Comparison of ENCODE assay signal across 15 cellular contexts in genomic region chr6:17490724-17491123, GRCh38.
A peak's percentile ranks its signal among the peaks of the same experiment; 100 is the strongest.
DNase-seq lines count a peak whose midpoint lies in the region; ATAC-seq, FAIRE-seq and TF ChIP-seq lines count a peak whose summit lies in the region.
"Had no signal": no experiment of that assay in that cellular context is flagged by ENCODE, and none has a peak within 500 bp of the region (broad histone marks: within the 10 kb centered on the region; RNA-seq: fewer than 3 reads in every experiment).

No MANE protein-coding gene starts in this region.

- intact Hi-C loops in GM12878 (cut with micrococcal nuclease; ENCODE audit: unreplicated experiment): no loop called here
- intact Hi-C loops in heart right ventricle (cut with DNase I): no loop called here

- H3K27me3 ChIP-seq in GM12878 (replicated peaks in 1 of 2; ENCODE audit: control insufficient read depth in 2 of 2, insufficient read depth in 2 of 2, low read length in 1 of 2) (0 out of 4 replicates have a peak, but pooled peaks cover 0 to 1% of the 10 kb centered on the region in 2 experiments), rectal smooth muscle tissue (ENCODE audit: control insufficient read depth, insufficient read depth, low read length) (no peaks in the 10 kb centered on the region), heart right ventricle (no peaks in the 10 kb centered on the region)
- peaks cover 4% of the 10 kb centered on the region for H3K27me3 ChIP-seq in CD8-positive, alpha-beta memory T cell (ENCODE audit: insufficient read depth, low read length, poor library complexity, severe bottlenecking)
- H3K27me3 ChIP-seq: right atrium auricular region had no signal

- H3K4me2 ChIP-seq in GM12878 (ENCODE audit: control insufficient read depth, insufficient read depth): no peak overlapping the region

- no peak overlapping the region for H3K27ac ChIP-seq in GM12878 (ENCODE audit: control insufficient read depth, insufficient read depth)
- H3K27ac ChIP-seq in rectal smooth muscle tissue (ENCODE audit: low read depth, low read length): peak overlapping the region; percentile 72
- H3K27ac ChIP-seq in heart right ventricle: no peak overlapping the region
- H3K27ac ChIP-seq in CD8-positive, alpha-beta memory T cell (ENCODE audit: low read depth, low read length): no peak overlapping the region
- H3K27ac ChIP-seq: right atrium auricular region had no signal

- no peak overlapping the region for H2AFZ ChIP-seq in GM12878 (ENCODE audit: control insufficient read depth, low read depth, low read length)

- H3K9me3 ChIP-seq in GM12878 (replicated peaks; ENCODE audit: control insufficient read depth, insufficient read depth, low read length): no peaks in the 10 kb centered on the region
- no peaks in the 10 kb centered on the region for H3K9me3 ChIP-seq in heart right ventricle
- H3K9me3 ChIP-seq in CD8-positive, alpha-beta memory T cell (ENCODE audit: low read length): no peaks in the 10 kb centered on the region
- H3K9me3 ChIP-seq: right atrium auricular region had no signal

- POLR2A ChIA-PET in GM12878 (lab: Charles Lee): interaction anchor here (0.5 to 1.1 kb wide), 3 partner anchors 43 to 49 kb away, joined by 3 to 4 read pairs (median 3); no protein-coding TSS in a partner anchor
- POLR2A ChIA-PET in CD8-positive, alpha-beta memory T cell (lab: Charles Lee): no interaction called here

- 8% methylated on average over 4 of the region's 4 CpGs for WGBS in GM12878 (ENCODE audit: insufficient coverage, insufficient replicate concordance, low lambda C conversion rate, missing lambda C conversion rate)
- WGBS in heart right ventricle, 2 donors: 66 to 69% methylated on average over 4 of the region's 4 CpGs

- H3K4me1 ChIP-seq in GM12878 (ENCODE audit: control insufficient read depth, insufficient read depth, low read length): no peaks in the 10 kb centered on the region
- H3K4me1 ChIP-seq in rectal smooth muscle tissue (ENCODE audit: control insufficient read depth, insufficient read depth, low read length): peaks cover 23% of the 10 kb centered on the region
- H3K4me1 ChIP-seq in heart right ventricle: peaks cover 0 to 47% (median 13%) of the 10 kb centered on the region in 9 donors
- no peaks in the 10 kb centered on the region for H3K4me1 ChIP-seq in CD8-positive, alpha-beta memory T cell (ENCODE audit: insufficient read depth, low read length)

- in situ Hi-C loops in GM12878 (cut with MboI): no loop called here

- RAD21 ChIA-PET in GM12878 (lab: Charles Lee; ENCODE audit: unreplicated experiment): interaction anchor here (0.7 to 2.1 kb wide), 4 partner anchors 15 to 136 kb away, joined by 3 to 5 read pairs (median 4); no protein-coding TSS in a partner anchor

- no peak for TF ChIP-seq EP300 in GM12878 (IDR thresholded peaks at IDR 0.05; ENCODE audit: borderline replicate concordance in 1 of 2, control insufficient read depth in 1 of 2, low read depth in 2 of 2, low read length in 2 of 2)

- no peaks in the 10 kb centered on the region for H4K20me1 ChIP-seq in GM12878 (ENCODE audit: control insufficient read depth, insufficient read depth)

- no peak for TF ChIP-seq POLR2A in GM12878 (IDR thresholded peaks at IDR 0.05; ENCODE audit: low read depth, low read length)

- H3K9ac ChIP-seq in GM12878 (ENCODE audit: control insufficient read depth, insufficient read depth, low read length) (no peak overlapping the region), rectal smooth muscle tissue (ENCODE audit: low read length) (no peak overlapping the region)

- ATAC-seq in GM12878 (peak; percentile 57), heart right ventricle (no peak)

- no peak overlapping the region for H3K27ac Mint-ChIP-seq in CD8-positive, alpha-beta memory T cell
- H3K27ac Mint-ChIP-seq: activated T-cell treated with anti-CD3 and anti-CD28 coated beads, Interleukin-2, amount 50 U/mL, for 24 hours; CD4-positive, CD25-positive, alpha-beta regulatory T cell had no signal

- DNase-seq in Daoy (ENCODE audit: low read depth) (peak; percentile 53), LHCN-M2 (ENCODE audit: low read depth) (peak; percentile 90), GM12878 (ENCODE audit: low read depth, low spot score) (no peak), heart right ventricle (no peak), mesenteric fat pad (ENCODE audit: low spot score) (no peak), DMS79 (lab: John Stamatoyannopoulos, UW) (no peak)
- no peak for DNase-seq in CD8-positive, alpha-beta memory T cell
- DNase-seq: activated CD4-positive, alpha-beta T cell treated with anti-CD3 and anti-CD28 coated beads for 1 hour; activated T-cell treated with anti-CD3 and anti-CD28 coated beads, Interleukin-2, amount 50 U/mL, for 24 hours; foreskin melanocyte; PC-3; SW 1271 had no signal

- TF ChIP-seq RAD21 in GM12878 (IDR thresholded peaks at IDR 0.05; ENCODE audit: insufficient read depth, low read depth, low read length): no peak

- no peak overlapping the region for H3K4me3 Mint-ChIP-seq in CD8-positive, alpha-beta memory T cell
- H3K4me3 Mint-ChIP-seq: activated T-cell treated with anti-CD3 and anti-CD28 coated beads, Interleukin-2, amount 50 U/mL, for 24 hours; CD4-positive, CD25-positive, alpha-beta regulatory T cell had no signal

- H3K79me2 ChIP-seq in GM12878 (ENCODE audit: control insufficient read depth, insufficient read depth, low read length): no peaks in the 10 kb centered on the region

- no peaks in the 10 kb centered on the region for H3K36me3 ChIP-seq in GM12878 (ENCODE audit: control insufficient read depth in 2 of 2, insufficient read depth in 2 of 2, low read length in 1 of 2)
- H3K36me3 ChIP-seq in rectal smooth muscle tissue (ENCODE audit: control insufficient read depth, insufficient read depth, low read length): no peaks in the 10 kb centered on the region
- peaks cover 0 to 6% (median 0%) of the 10 kb centered on the region in 9 donors for H3K36me3 ChIP-seq in heart right ventricle
- no peaks in the 10 kb centered on the region for H3K36me3 ChIP-seq in CD8-positive, alpha-beta memory T cell (ENCODE audit: insufficient read depth, low read length)

- SMC1A ChIA-PET in GM12878 (lab: Charles Lee; ENCODE audit: uncharacterized antibody, unreplicated experiment): interaction anchor here (0.6 to 2.0 kb wide), 10 partner anchors 9 to 136 kb away, joined by 3 to 5 read pairs (median 4); no protein-coding TSS in a partner anchor

- no peak overlapping the region for H3K4me3 ChIP-seq in GM12878
- H3K4me3 ChIP-seq in rectal smooth muscle tissue (ENCODE audit: low read length): no peak overlapping the region
- no peak overlapping the region for H3K4me3 ChIP-seq in heart right ventricle
- no peak overlapping the region for H3K4me3 ChIP-seq in CD8-positive, alpha-beta memory T cell (ENCODE audit: low read length)
- H3K4me3 ChIP-seq: right atrium auricular region had no signal

- FAIRE-seq in GM12878 (lab: Jason Lieb, UNC): no peak

- no peaks in the 10 kb centered on the region for H3K36me3 Mint-ChIP-seq in CD8-positive, alpha-beta memory T cell
- H3K36me3 Mint-ChIP-seq: CD4-positive, CD25-positive, alpha-beta regulatory T cell had no signal

- no peaks in the 10 kb centered on the region for H3K4me1 Mint-ChIP-seq in CD8-positive, alpha-beta memory T cell
- H3K4me1 Mint-ChIP-seq: CD4-positive, CD25-positive, alpha-beta regulatory T cell had no signal

- CTCF ChIA-PET in GM12878 (lab: Yijun Ruan, JAX): interaction anchor here (0.7 to 1.5 kb wide), 4 partner anchors 14 to 143 kb away, joined by 3 to 5 read pairs (median 4); no protein-coding TSS in a partner anchor
- CTCF ChIA-PET in CD8-positive, alpha-beta memory T cell (lab: Charles Lee): no interaction called here

- H3K27me3 Mint-ChIP-seq in CD8-positive, alpha-beta memory T cell: peaks cover 19 to 43% of the 10 kb centered on the region in 2 donors

- no TSS peak for BruUV-seq in GM12878 (replicated peaks; lab: Mats Ljungman, UMichigan)

- no peak for TF ChIP-seq CTCF in GM12878 (IDR thresholded peaks at IDR 0.05 in 2 of 3, conservative IDR thresholded peaks at IDR 0.05 in 1 of 3; ENCODE audit: control insufficient read depth in 2 of 3, extremely low read depth in 1 of 3, insufficient read depth in 1 of 3, low read depth in 3 of 3, low read length in 3 of 3)
- no peak for TF ChIP-seq CTCF in heart right ventricle (IDR thresholded peaks at IDR 0.05)

- no peaks in the 10 kb centered on the region for H3K9me3 Mint-ChIP-seq in CD8-positive, alpha-beta memory T cell
- H3K9me3 Mint-ChIP-seq: activated T-cell treated with anti-CD3 and anti-CD28 coated beads, Interleukin-2, amount 50 U/mL, for 24 hours had no signal

TF ChIP-seq in GM12878, 131 proteins besides CTCF, POLR2A, EP300 and RAD21:
- TF ChIP-seq HDAC6 (IDR thresholded peaks at IDR 0.05; ENCODE audit: unreplicated experiment) (no peak), SIX5 (IDR thresholded peaks at IDR 0.05; ENCODE audit: low read depth, low read length, severe bottlenecking) (no peak), TCF3 (IDR thresholded peaks at IDR 0.05; ENCODE audit: borderline replicate concordance, insufficient read depth, low read depth, low read length) (no peak)

Comparison
In these comparisons a context has a peak if more than half of its experiments do, and no peak if none do; other contexts are left out.
1. DNase-seq: peak in Daoy (single experiment) and LHCN-M2 (single experiment); none in GM12878 (single experiment), heart right ventricle (0 of 2), mesenteric fat pad (single experiment), DMS79 (single experiment) and CD8-positive, alpha-beta memory T cell (0 of 5).